20 cellular contexts compared by ENCODE assay signal in the genomic region with DNA sequence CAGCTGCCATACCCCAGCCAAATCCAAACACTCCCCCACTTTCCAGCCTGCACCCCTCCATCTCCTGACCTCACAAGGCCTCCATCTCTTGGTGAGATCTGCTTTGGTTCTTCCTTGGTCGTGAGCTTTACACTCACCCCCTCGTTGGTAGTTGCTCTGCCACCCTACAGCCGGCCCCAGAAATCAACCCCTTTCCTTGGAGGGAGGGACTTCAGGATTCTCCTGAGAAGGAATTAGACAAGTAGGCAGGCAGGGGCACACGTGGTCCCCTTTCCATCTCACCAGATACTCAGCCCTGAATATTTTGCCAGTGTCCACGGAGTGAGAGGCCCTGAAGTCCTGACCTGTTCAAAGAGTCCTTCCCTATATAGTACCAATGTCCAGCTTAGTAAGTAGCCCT.
"Had no signal": no experiment of that assay in that cellular context is flagged by ENCODE, and none has a peak within 500 bp of the region (broad histone marks: within the 10 kb centered on the region; RNA-seq: fewer than 3 reads in every experiment).

No MANE protein-coding gene starts in this region.

- H3K36me3 Mint-ChIP-seq: immature natural killer cell, mesothelial cell of epicardium had no signal

- H3K36me3 ChIP-seq: esophagus muscularis mucosa, gastroesophageal sphincter, heart left ventricle, left ventricle myocardium inferior, lower lobe of right lung had no signal

- H3K4me1 ChIP-seq: esophagus muscularis mucosa, gastroesophageal sphincter, heart left ventricle, left ventricle myocardium inferior, lower lobe of right lung had no signal

- H3K9me3 Mint-ChIP-seq: immature natural killer cell, mesothelial cell of epicardium had no signal

- H3K4me3 Mint-ChIP-seq: immature natural killer cell, mesothelial cell of epicardium had no signal

- H3K4me3 ChIP-seq: coronary artery, dorsolateral prefrontal cortex, esophagus muscularis mucosa, gastroesophageal sphincter, heart left ventricle, hepatocyte, left ventricle myocardium inferior, lower lobe of right lung, mucosa of descending colon had no signal

- H3K27me3 ChIP-seq: esophagus muscularis mucosa, foreskin keratinocyte, gastroesophageal sphincter, heart left ventricle had no signal

- H3K27ac ChIP-seq: coronary artery, dorsolateral prefrontal cortex, esophagus muscularis mucosa, foreskin keratinocyte, gastroesophageal sphincter, heart left ventricle, hepatocyte, left ventricle myocardium inferior, lower lobe of right lung had no signal

- ATAC-seq: gastroesophageal sphincter, heart left ventricle, left colon, lower lobe of right lung had no signal

- DNase-seq: effector CD4-positive, alpha-beta T cell; effector memory CD4-positive, alpha-beta T cell; heart left ventricle; hypothalamus; islet precursor cell; kidney; kidney glomerular epithelial cell; left colon; left ventricle myocardium inferior; lower lobe of right lung; mesenchymal stem cell had no signal

- H3K9me3 ChIP-seq: esophagus muscularis mucosa, gastroesophageal sphincter, heart left ventricle, left ventricle myocardium inferior, lower lobe of right lung, mucosa of descending colon had no signal

- H3K27ac Mint-ChIP-seq: immature natural killer cell, mesothelial cell of epicardium had no signal
